23 cellular contexts compared by ENCODE assay signal in the genomic region with DNA sequence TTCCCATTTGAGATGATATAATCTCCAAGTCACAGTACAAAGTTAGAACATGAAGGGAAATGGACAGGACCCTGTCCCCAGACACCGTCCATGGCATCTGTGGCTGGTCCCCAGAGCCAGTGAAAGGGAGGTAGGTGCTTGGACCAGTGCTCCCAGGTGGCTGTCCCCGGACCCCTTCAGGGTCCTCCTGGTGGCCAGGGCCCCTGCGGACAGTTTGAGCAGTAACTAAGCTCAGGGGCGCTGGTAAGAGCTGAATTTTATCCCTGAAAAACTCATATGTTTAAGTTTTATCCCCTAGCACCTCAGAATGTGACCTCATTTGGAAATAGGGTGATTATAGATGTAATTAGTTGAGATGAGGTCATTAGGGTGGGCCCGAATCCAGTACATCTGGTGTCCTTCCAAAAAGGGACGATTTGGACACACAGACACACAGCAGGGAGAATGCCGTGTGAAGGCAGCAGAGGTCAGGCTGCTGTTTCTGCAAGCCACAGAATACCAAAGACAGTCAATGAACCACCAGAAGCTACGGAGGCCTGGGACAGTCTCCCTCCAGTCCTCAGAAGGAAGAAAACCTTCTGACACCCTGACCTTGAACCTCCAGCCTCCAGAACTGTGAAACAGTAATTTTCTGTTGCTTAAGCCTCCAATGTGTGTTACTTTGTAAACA.
"Had no signal": no experiment of that assay in that cellular context is flagged by ENCODE, and none has a peak within 500 bp of the region (broad histone marks: within the 10 kb centered on the region; RNA-seq: fewer than 3 reads in every experiment).

No MANE protein-coding gene starts in this region.

- H3K9me3 ChIP-seq: colonic mucosa, right lobe of liver, testis, vagina had no signal

- ATAC-seq: activated CD4-positive, alpha-beta T cell treated with anti-CD3 and anti-CD28 coated beads for 36 hours; foreskin keratinocyte; left colon; stimulated activated naive B cell treated with anti-CD40 and anti-IgM and Interleukin-4, amounts not matched to agents 10 μg/mL and 1 μg/mL and 100 μg/mL, for 72 hours had no signal

- DNase-seq: activated B cell treated with CpG ODN at 0.5 μM for 24 hours; activated CD4-positive, alpha-beta T cell treated with anti-CD3 and anti-CD28 coated beads for 36 hours; activated CD4-positive, alpha-beta T cell treated with anti-CD3 and anti-CD28 coated beads, Interleukin-2, amount 50 U/mL, for 4 hours; activated CD8-positive, alpha-beta memory T cell treated with anti-CD3 and anti-CD28 coated beads for 24 hours; activated naive CD4-positive, alpha-beta T cell treated with Interleukin-2 at 50 U/mL for 16 hours; activated naive CD8-positive, alpha-beta T cell treated with anti-CD3 and anti-CD28 coated beads for 36 hours; activated T-cell treated with anti-CD3 and anti-CD28 coated beads, Interleukin-2, amount 50 U/mL, for 48 hours; amniotic stem cell; colonic mucosa; foreskin keratinocyte; left colon; mesenchymal stem cell; occipital lobe; right lobe of liver; small intestine; stimulated activated CD4-positive, alpha-beta T cell treated with anti-CD3 and anti-CD28 coated beads, Interleukin-2, amount 100 ng/mL, for 48 hours; stimulated activated CD8-positive, alpha-beta memory T cell treated with anti-CD3 and anti-CD28 coated beads, Interleukin-4, amount 100 ng/mL, for 48 hours; stimulated activated naive B cell treated with anti-CD40 and anti-IgM and Interleukin-4, amounts not matched to agents 10 μg/mL and 1 μg/mL and 100 μg/mL, for 72 hours; T1000; testis had no signal

- H3K36me3 ChIP-seq: colonic mucosa, right lobe of liver, vagina had no signal

- H3K27ac ChIP-seq: colonic mucosa, foreskin keratinocyte, right lobe of liver, testis, vagina had no signal

- H3K27me3 ChIP-seq: colonic mucosa, right lobe of liver, testis, vagina had no signal

- H3K4me1 Mint-ChIP-seq: activated B cell treated with CpG ODN at 0.5 μM for 24 hours; activated CD4-positive, alpha-beta T cell treated with anti-CD3 and anti-CD28 coated beads for 36 hours; nephron; stimulated activated naive B cell treated with anti-CD40 and anti-IgM and Interleukin-4, amounts not matched to agents 10 μg/mL and 1 μg/mL and 100 μg/mL, for 72 hours had no signal

- H3K4me1 ChIP-seq: colonic mucosa, foreskin keratinocyte, right lobe of liver, testis, vagina had no signal

- H3K27ac Mint-ChIP-seq: activated B cell treated with CpG ODN at 0.5 μM for 24 hours; activated CD4-positive, alpha-beta T cell treated with anti-CD3 and anti-CD28 coated beads for 36 hours; activated naive CD8-positive, alpha-beta T cell treated with anti-CD3 and anti-CD28 coated beads for 36 hours; stimulated activated naive B cell treated with anti-CD40 and anti-IgM and Interleukin-4, amounts not matched to agents 10 μg/mL and 1 μg/mL and 100 μg/mL, for 72 hours; type B pancreatic cell had no signal

- H3K4me3 ChIP-seq: colonic mucosa, right lobe of liver, vagina had no signal

- H3K4me3 Mint-ChIP-seq: activated B cell treated with CpG ODN at 0.5 μM for 24 hours; activated CD4-positive, alpha-beta T cell treated with anti-CD3 and anti-CD28 coated beads for 36 hours; activated naive CD8-positive, alpha-beta T cell treated with anti-CD3 and anti-CD28 coated beads for 36 hours; nephron; stimulated activated naive B cell treated with anti-CD40 and anti-IgM and Interleukin-4, amounts not matched to agents 10 μg/mL and 1 μg/mL and 100 μg/mL, for 72 hours; type B pancreatic cell had no signal

- H3K27me3 Mint-ChIP-seq: activated CD4-positive, alpha-beta T cell treated with anti-CD3 and anti-CD28 coated beads for 36 hours; activated naive CD8-positive, alpha-beta T cell treated with anti-CD3 and anti-CD28 coated beads for 36 hours; stimulated activated naive B cell treated with anti-CD40 and anti-IgM and Interleukin-4, amounts not matched to agents 10 μg/mL and 1 μg/mL and 100 μg/mL, for 72 hours had no signal

- H3K36me3 Mint-ChIP-seq: activated naive CD8-positive, alpha-beta T cell treated with anti-CD3 and anti-CD28 coated beads for 36 hours; stimulated activated naive B cell treated with anti-CD40 and anti-IgM and Interleukin-4, amounts not matched to agents 10 μg/mL and 1 μg/mL and 100 μg/mL, for 72 hours; type B pancreatic cell had no signal

- H3K9me3 Mint-ChIP-seq: activated B cell treated with CpG ODN at 0.5 μM for 24 hours; nephron; stimulated activated naive B cell treated with anti-CD40 and anti-IgM and Interleukin-4, amounts not matched to agents 10 μg/mL and 1 μg/mL and 100 μg/mL, for 72 hours; type B pancreatic cell had no signal
